Comparison of ENCODE assay signal across 1 cellular context in genomic region chr5:132646867-132647266, GRCh38.
TF ChIP-seq lines count a peak whose summit lies in the region.

No MANE protein-coding gene starts in this region.

TF ChIP-seq in HepG2, 621 proteins besides CTCF, POLR2A, EP300 and RAD21:
- TF ChIP-seq ZNF737 (CRISPR knock-in tag; IDR thresholded peaks at IDR 0.05; ENCODE audit: borderline replicate concordance), result no peak
- no peak for TF ChIP-seq ZBTB8A (CRISPR knock-in tag; IDR thresholded peaks at IDR 0.05; ENCODE audit: borderline replicate concordance, low read depth)
- no peak for TF ChIP-seq ZNF564 (CRISPR knock-in tag; IDR thresholded peaks at IDR 0.05)
- TF ChIP-seq SRY (CRISPR knock-in tag; IDR thresholded peaks at IDR 0.05), result no peak
- TF ChIP-seq ZBTB34 (CRISPR knock-in tag; IDR thresholded peaks at IDR 0.05), result no peak
- TF ChIP-seq MBNL3 (CRISPR knock-in tag; conservative IDR thresholded peaks at IDR 0.05), result no peak
- TF ChIP-seq GZF1 (CRISPR knock-in tag; IDR thresholded peaks at IDR 0.05), result no peak
- TF ChIP-seq JUND (CRISPR knock-in tag; IDR thresholded peaks at IDR 0.05), result no peak
